In the genomic region with DNA sequence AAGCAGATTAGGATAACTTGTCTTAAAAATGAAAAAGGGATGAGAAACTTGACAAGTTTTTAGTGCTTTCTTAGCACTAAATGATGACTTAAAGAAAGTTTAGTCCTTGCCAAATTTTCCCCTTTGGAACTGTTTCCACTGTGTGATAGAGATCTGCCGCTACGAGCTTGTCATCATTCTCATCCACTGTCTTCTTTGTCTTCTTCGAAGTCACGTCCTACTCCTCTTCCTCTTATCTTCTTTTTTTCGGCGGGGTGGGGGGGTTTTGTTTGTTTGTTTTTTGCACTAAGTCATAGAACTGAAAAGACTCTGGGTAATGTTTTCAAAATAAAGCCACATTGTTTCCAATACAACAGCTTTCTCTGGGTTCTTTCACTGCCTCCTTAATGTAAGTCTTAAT, we compare ENCODE assay signal across 25 cellular contexts.
"Had no signal": no experiment of that assay in that cellular context is flagged by ENCODE, and none has a peak within 500 bp of the region (broad histone marks: within the 10 kb centered on the region; RNA-seq: fewer than 3 reads in every experiment).

No MANE protein-coding gene starts in this region.

- H3K4me3 Mint-ChIP-seq: activated CD4-positive, alpha-beta memory T cell treated with anti-CD3 and anti-CD28 coated beads for 36 hours; activated CD4-positive, alpha-beta T cell treated with anti-CD3 and anti-CD28 coated beads, Interleukin-2, amount 10 ng/mL, durations not matched to agents 7 days and 5 days; activated naive CD4-positive, alpha-beta T cell treated with anti-CD3 and anti-CD28 coated beads for 36 hours; activated naive CD8-positive, alpha-beta T cell; activated T-cell treated with anti-CD3 and anti-CD28 coated beads, Interleukin-2, amount 50 U/mL, for 4 hours; activated T-helper 17 cell treated with anti-CD3 and anti-CD28 coated beads, Interleukin-2, amount 50 U/mL, for 72 hours; T-helper 17 cell had no signal

- ATAC-seq: activated T-cell treated with anti-CD3 and anti-CD28 coated beads, Interleukin-2, amount 50 U/mL, for 4 hours; activated T-helper 17 cell treated with anti-CD3 and anti-CD28 coated beads, Interleukin-2, amount 50 U/mL, for 72 hours; T-helper 17 cell had no signal

- DNase-seq: activated CD4-positive, alpha-beta memory T cell treated with anti-CD3 and anti-CD28 coated beads for 36 hours; activated CD4-positive, alpha-beta T cell treated with anti-CD3 and anti-CD28 coated beads, Interleukin-2, amount 10 ng/mL, durations not matched to agents 7 days and 5 days; activated CD4-positive, CD25-positive, alpha-beta regulatory T cell; activated CD8-positive, alpha-beta memory T cell treated with anti-CD3 and anti-CD28 coated beads for 24 hours; activated gamma-delta T cell; activated naive CD4-positive, alpha-beta T cell treated with anti-CD3 and anti-CD28 coated beads for 36 hours; activated T-cell treated with anti-CD3 and anti-CD28 coated beads, Interleukin-2, amount 50 U/mL, for 4 hours; amygdala; brain microvascular endothelial cell; MM.1S; NCI-H1105; NCI-H1436; NCI-H1694 treated with DMSO at 0.1 percent for 48 hours; NCI-H2081; NCI-H510A treated with DMSO at 0.1 percent for 48 hours; NCI-H69; NK-92 treated with Interleukin-12 subunit alpha and Interleukin-12 subunit beta, amount 100 ng/mL, for 24 hours; OCI-M1; SHP77 treated with DMSO at 0.1 percent for 48 hours; T-helper 17 cell; T-helper 9 cell had no signal

- H3K9me3 Mint-ChIP-seq: activated CD4-positive, alpha-beta memory T cell treated with anti-CD3 and anti-CD28 coated beads for 36 hours; activated CD4-positive, alpha-beta T cell treated with anti-CD3 and anti-CD28 coated beads, Interleukin-2, amount 10 ng/mL, durations not matched to agents 7 days and 5 days; activated naive CD4-positive, alpha-beta T cell treated with anti-CD3 and anti-CD28 coated beads for 36 hours; activated T-cell treated with anti-CD3 and anti-CD28 coated beads, Interleukin-2, amount 50 U/mL, for 4 hours; activated T-helper 17 cell treated with anti-CD3 and anti-CD28 coated beads, Interleukin-2, amount 50 U/mL, for 72 hours had no signal

- H3K27ac ChIP-seq: brain microvascular endothelial cell, cardiac muscle cell had no signal

- H3K36me3 ChIP-seq: brain microvascular endothelial cell, cardiac muscle cell had no signal

- H3K27me3 ChIP-seq: brain microvascular endothelial cell, cardiac muscle cell had no signal

- H3K4me3 ChIP-seq: cardiac muscle cell had no signal

- FAIRE-seq: RCC 7860 had no signal

- H3K27ac Mint-ChIP-seq: activated CD4-positive, alpha-beta memory T cell treated with anti-CD3 and anti-CD28 coated beads for 36 hours; activated CD4-positive, alpha-beta T cell treated with anti-CD3 and anti-CD28 coated beads, Interleukin-2, amount 10 ng/mL, durations not matched to agents 7 days and 5 days; activated naive CD4-positive, alpha-beta T cell treated with anti-CD3 and anti-CD28 coated beads for 36 hours; activated naive CD8-positive, alpha-beta T cell; activated T-helper 17 cell treated with anti-CD3 and anti-CD28 coated beads, Interleukin-2, amount 50 U/mL, for 72 hours; T-helper 17 cell had no signal

- H3K27me3 Mint-ChIP-seq: activated CD4-positive, alpha-beta memory T cell treated with anti-CD3 and anti-CD28 coated beads for 36 hours; activated CD4-positive, alpha-beta T cell treated with anti-CD3 and anti-CD28 coated beads, Interleukin-2, amount 10 ng/mL, durations not matched to agents 7 days and 5 days; activated naive CD8-positive, alpha-beta T cell; activated T-helper 17 cell treated with anti-CD3 and anti-CD28 coated beads, Interleukin-2, amount 50 U/mL, for 72 hours; T-helper 17 cell had no signal
